In genomic region chr20:51935003-51935358, GRCh38 we compare ENCODE assay signal across 18 cellular contexts.
"Had no signal": no experiment of that assay in that cellular context is flagged by ENCODE, and none has a peak within 500 bp of the region (broad histone marks: within the 10 kb centered on the region; RNA-seq: fewer than 3 reads in every experiment).

No MANE protein-coding gene starts in this region.

- H3K4me3 ChIP-seq: colonic mucosa, esophagus squamous epithelium, ovary, sigmoid colon, uterus had no signal

- H3K27ac ChIP-seq: colonic mucosa, esophagus squamous epithelium, ovary, sigmoid colon, uterus had no signal

- ATAC-seq: activated CD4-positive, alpha-beta T cell treated with anti-CD3 and anti-CD28 coated beads for 36 hours; activated CD8-positive, alpha-beta T cell treated with anti-CD3 and anti-CD28 coated beads for 36 hours; activated T-cell treated with anti-CD3 and anti-CD28 coated beads, Interleukin-2, amount 50 U/mL, for 72 hours; naive thymus-derived CD8-positive, alpha-beta T cell had no signal

- H3K27me3 ChIP-seq: colonic mucosa, ovary, uterus had no signal

- H3K4me1 ChIP-seq: colonic mucosa, sigmoid colon, uterus had no signal

- H3K36me3 ChIP-seq: colonic mucosa, esophagus squamous epithelium, ovary, sigmoid colon, uterus had no signal

- DNase-seq: activated CD4-positive, alpha-beta T cell treated with anti-CD3 and anti-CD28 coated beads for 36 hours; activated CD8-positive, alpha-beta memory T cell treated with anti-CD3 and anti-CD28 coated beads, Interleukin-2, amount 50 U/mL, for 4 hours; activated CD8-positive, alpha-beta T cell treated with anti-CD3 and anti-CD28 coated beads for 36 hours; activated gamma-delta T cell treated with Interleukin-2 at 50 U/mL for 16 hours; activated T-cell treated with anti-CD3 and anti-CD28 coated beads, Interleukin-2, amount 50 U/mL, for 72 hours; amygdala; central memory CD4-positive, alpha-beta T cell; colonic mucosa; esophagus squamous epithelium; glutamatergic neuron; immature natural killer cell; mesenchymal stem cell; naive thymus-derived CD8-positive, alpha-beta T cell; ovary; sigmoid colon; stimulated activated CD4-positive, alpha-beta T cell treated with anti-CD3 and anti-CD28 coated beads, Interleukin-1b, Interleukin-23, amount 100 ng/mL, for 48 hours; T-helper 1 cell; uterus had no signal

- H3K9me3 ChIP-seq: colonic mucosa, esophagus squamous epithelium, ovary, sigmoid colon, uterus had no signal
